Comparison of ENCODE assay signal across 8 cellular contexts in genomic region chr3:115986555-115987207, GRCh38.
DNase-seq lines count a peak whose midpoint lies in the region; ATAC-seq and TF ChIP-seq lines count a peak whose summit lies in the region.
"Had no signal": no experiment of that assay in that cellular context is flagged by ENCODE, and none has a peak within 500 bp of the region (broad histone marks: within the 10 kb centered on the region; RNA-seq: fewer than 3 reads in every experiment).

No MANE protein-coding gene starts in this region.

- no peaks in the 10 kb centered on the region for H3K36me3 ChIP-seq in HUES48 (ENCODE audit: control insufficient read depth, insufficient read depth, low read length)
- no peaks in the 10 kb centered on the region for H3K36me3 ChIP-seq in WERI-Rb-1
- H3K36me3 ChIP-seq in mesenchymal stem cell (ENCODE audit: control insufficient read depth in 1 of 2, insufficient read depth in 2 of 2, low read depth in 1 of 2, low read length in 2 of 2) = no peaks in the 10 kb centered on the region
- H3K36me3 ChIP-seq: heart left ventricle had no signal

- H3K27ac ChIP-seq in HUES48 (ENCODE audit: low read depth, low read length) = peak overlapping the region; percentile 46
- H3K27ac ChIP-seq in WERI-Rb-1 = no peak overlapping the region
- peak overlapping the region; percentile 15 for H3K27ac ChIP-seq in mesenchymal stem cell (ENCODE audit: low read length, poor library complexity, severe bottlenecking)
- H3K27ac ChIP-seq: heart left ventricle had no signal

- H3K4me3 ChIP-seq in HUES48 (ENCODE audit: low read depth, low read length) (0 out of 2 replicates have a peak overlapping the region, but pooled peaks have one; percentile 16), WERI-Rb-1 (ENCODE audit: low read depth, low read length) (no peak overlapping the region), mesenchymal stem cell (ENCODE audit: insufficient read depth in 1 of 2, low read depth in 1 of 2, low read length in 2 of 2) (no peak overlapping the region)
- H3K4me3 ChIP-seq: heart left ventricle had no signal

- H3K18ac ChIP-seq in mesenchymal stem cell (ENCODE audit: low read depth in 1 of 2, low read length in 2 of 2) = no peak overlapping the region

- ATAC-seq in GM21825 (IDR thresholded peaks at IDR 0.05; ENCODE audit: unreplicated experiment) (no peak), HG03280 (IDR thresholded peaks at IDR 0.05; ENCODE audit: unreplicated experiment) (no peak), HG03457 (IDR thresholded peaks at IDR 0.05; ENCODE audit: unreplicated experiment) (no peak)
- ATAC-seq: heart left ventricle had no signal

- peaks cover 35% of the 10 kb centered on the region for H3K4me1 ChIP-seq in HUES48 (ENCODE audit: control insufficient read depth, insufficient read depth, low read length)
- H3K4me1 ChIP-seq in mesenchymal stem cell (ENCODE audit: control insufficient read depth, insufficient read depth, low read depth, low read length) = peaks cover under 1% of the 10 kb centered on the region
- H3K4me1 ChIP-seq: heart left ventricle had no signal

- no peak overlapping the region for H3K4me2 ChIP-seq in mesenchymal stem cell (ENCODE audit: low read length, poor library complexity, severe bottlenecking)

- DNase-seq in EL = peak; percentile 60
- DNase-seq in WERI-Rb-1 = peak; percentile 39
- peak; percentile 43 for DNase-seq in mesenchymal stem cell
- DNase-seq: heart left ventricle had no signal

- no peak overlapping the region for H3K23ac ChIP-seq in mesenchymal stem cell (ENCODE audit: low read length in 2 of 2)

- H3K4ac ChIP-seq in mesenchymal stem cell (ENCODE audit: low read depth in 1 of 2, low read length in 2 of 2) = no peak overlapping the region

- no peak overlapping the region for H2BK5ac ChIP-seq in mesenchymal stem cell (ENCODE audit: low read depth, low read length, poor library complexity, severe bottlenecking)

- H4K8ac ChIP-seq in mesenchymal stem cell (ENCODE audit: low read length) = no peak overlapping the region

- TF ChIP-seq CTCF in WERI-Rb-1 (IDR thresholded peaks at IDR 0.05; ENCODE audit: low read depth, low read length) = peak; percentile 52; the same call in 1 of the 2 replicates

- H2AK5ac ChIP-seq in mesenchymal stem cell (ENCODE audit: low read length, severe bottlenecking) = no peak overlapping the region

- no peak overlapping the region for H4K91ac ChIP-seq in mesenchymal stem cell (ENCODE audit: low read length)

- WGBS in mesenchymal stem cell = no CpG with 5 or more reads among the region's 2 CpGs

- H2AFZ ChIP-seq in mesenchymal stem cell (ENCODE audit: low read depth, low read length) = no peak overlapping the region

- no peak overlapping the region for H3K14ac ChIP-seq in mesenchymal stem cell (ENCODE audit: low read length in 2 of 2)

- H3K9ac ChIP-seq in HUES48 (ENCODE audit: low read depth, low read length) (no peak overlapping the region), mesenchymal stem cell (ENCODE audit: low read length) (no peak overlapping the region)

- no peak overlapping the region for H2BK120ac ChIP-seq in mesenchymal stem cell (ENCODE audit: low read depth, low read length)

- H2BK12ac ChIP-seq in mesenchymal stem cell (ENCODE audit: low read length in 2 of 2) = no peak overlapping the region

- H3K9me3 ChIP-seq in HUES48 (ENCODE audit: control insufficient read depth, insufficient read depth, low read length) (no peaks in the 10 kb centered on the region), WERI-Rb-1 (ENCODE audit: severe bottlenecking) (no peaks in the 10 kb centered on the region), mesenchymal stem cell (ENCODE audit: control insufficient read depth, low read length) (no peaks in the 10 kb centered on the region)

- no peak overlapping the region for H2BK15ac ChIP-seq in mesenchymal stem cell (ENCODE audit: low read depth, poor library complexity, severe bottlenecking)

- H3K27me3 ChIP-seq in HUES48 (ENCODE audit: control insufficient read depth, insufficient read depth, low read length) = no peaks in the 10 kb centered on the region
- H3K27me3 ChIP-seq in WERI-Rb-1 (ENCODE audit: insufficient read depth, low read depth, severe bottlenecking) = peaks cover 30% of the 10 kb centered on the region
- no peaks in the 10 kb centered on the region for H3K27me3 ChIP-seq in mesenchymal stem cell (ENCODE audit: control insufficient read depth in 1 of 2, insufficient read depth in 1 of 2, low read length in 2 of 2)
- H3K27me3 ChIP-seq: heart left ventricle had no signal

- H3K79me1 ChIP-seq in mesenchymal stem cell (replicated peaks; ENCODE audit: low read length, poor library complexity, severe bottlenecking) = peaks cover 1% of the 10 kb centered on the region
